ENCODE assay signal across 1 cellular context in genomic region chr2:20099780-20100179, GRCh38.
TF ChIP-seq lines count a peak whose summit lies in the region.

No MANE protein-coding gene starts in this region.

TF ChIP-seq in WTC11, 78 proteins besides CTCF, POLR2A, EP300 and RAD21 (continued from another document):
- TF ChIP-seq ZMAT4 (CRISPR knock-in tag; IDR thresholded peaks at IDR 0.05): no peak
- no peak for TF ChIP-seq FOXP1 (CRISPR knock-in tag; IDR thresholded peaks at IDR 0.05; ENCODE audit: borderline replicate concordance)
- TF ChIP-seq GTF2I (CRISPR knock-in tag; conservative IDR thresholded peaks at IDR 0.05): no peak
TF ChIP-seq in WTC11: peak in this region for 0.
